In genomic region chr9:15510789-15511575, GRCh38 we compare ENCODE assay signal across 1 cellular context.
A peak's percentile ranks its signal among the peaks of the same experiment; 100 is the strongest.
TF ChIP-seq lines count a peak whose summit lies in the region.

Gene PSIP1, minus strand, starts transcription at chr9:15510970. Its CDS starts 782 bp downstream, at chr9:15510188.

TF ChIP-seq in GM12878, 131 proteins besides CTCF, POLR2A, EP300 and RAD21 (continued from another document and continues in another):
- peak; percentile 2; the same call in 1 of the 2 replicates for TF ChIP-seq ELK1 (IDR thresholded peaks at IDR 0.05; ENCODE audit: low read depth, low read length)
- TF ChIP-seq SP1 (IDR thresholded peaks at IDR 0.05; ENCODE audit: low read depth, low read length): peak; percentile 66
- TF ChIP-seq, protein P1, sequence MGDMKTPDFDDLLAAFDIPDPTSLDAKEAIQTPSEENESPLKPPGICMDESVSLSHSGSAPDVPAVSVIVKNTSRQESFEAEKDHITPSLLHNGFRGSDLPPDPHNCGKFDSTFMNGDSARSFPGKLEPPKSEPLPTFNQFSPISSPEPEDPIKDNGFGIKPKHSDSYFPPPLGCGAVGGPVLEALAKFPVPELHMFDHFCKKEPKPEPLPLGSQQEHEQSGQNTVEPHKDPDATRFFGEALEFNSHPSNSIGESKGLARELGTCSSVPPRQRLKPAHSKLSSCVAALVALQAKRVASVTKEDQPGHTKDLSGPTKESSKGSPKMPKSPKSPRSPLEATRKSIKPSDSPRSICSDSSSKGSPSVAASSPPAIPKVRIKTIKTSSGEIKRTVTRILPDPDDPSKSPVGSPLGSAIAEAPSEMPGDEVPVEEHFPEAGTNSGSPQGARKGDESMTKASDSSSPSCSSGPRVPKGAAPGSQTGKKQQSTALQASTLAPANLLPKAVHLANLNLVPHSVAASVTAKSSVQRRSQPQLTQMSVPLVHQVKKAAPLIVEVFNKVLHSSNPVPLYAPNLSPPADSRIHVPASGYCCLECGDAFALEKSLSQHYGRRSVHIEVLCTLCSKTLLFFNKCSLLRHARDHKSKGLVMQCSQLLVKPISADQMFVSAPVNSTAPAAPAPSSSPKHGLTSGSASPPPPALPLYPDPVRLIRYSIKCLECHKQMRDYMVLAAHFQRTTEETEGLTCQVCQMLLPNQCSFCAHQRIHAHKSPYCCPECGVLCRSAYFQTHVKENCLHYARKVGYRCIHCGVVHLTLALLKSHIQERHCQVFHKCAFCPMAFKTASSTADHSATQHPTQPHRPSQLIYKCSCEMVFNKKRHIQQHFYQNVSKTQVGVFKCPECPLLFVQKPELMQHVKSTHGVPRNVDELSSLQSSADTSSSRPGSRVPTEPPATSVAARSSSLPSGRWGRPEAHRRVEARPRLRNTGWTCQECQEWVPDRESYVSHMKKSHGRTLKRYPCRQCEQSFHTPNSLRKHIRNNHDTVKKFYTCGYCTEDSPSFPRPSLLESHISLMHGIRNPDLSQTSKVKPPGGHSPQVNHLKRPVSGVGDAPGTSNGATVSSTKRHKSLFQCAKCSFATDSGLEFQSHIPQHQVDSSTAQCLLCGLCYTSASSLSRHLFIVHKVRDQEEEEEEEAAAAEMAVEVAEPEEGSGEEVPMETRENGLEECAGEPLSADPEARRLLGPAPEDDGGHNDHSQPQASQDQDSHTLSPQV (IDR thresholded peaks at IDR 0.05): no peak
- peak; percentile 59; the same call in 1 of the 2 replicates for TF ChIP-seq SPI1 (IDR thresholded peaks at IDR 0.05; ENCODE audit: borderline replicate concordance, insufficient read depth, low read depth, low read length)
- TF ChIP-seq, protein P2, sequence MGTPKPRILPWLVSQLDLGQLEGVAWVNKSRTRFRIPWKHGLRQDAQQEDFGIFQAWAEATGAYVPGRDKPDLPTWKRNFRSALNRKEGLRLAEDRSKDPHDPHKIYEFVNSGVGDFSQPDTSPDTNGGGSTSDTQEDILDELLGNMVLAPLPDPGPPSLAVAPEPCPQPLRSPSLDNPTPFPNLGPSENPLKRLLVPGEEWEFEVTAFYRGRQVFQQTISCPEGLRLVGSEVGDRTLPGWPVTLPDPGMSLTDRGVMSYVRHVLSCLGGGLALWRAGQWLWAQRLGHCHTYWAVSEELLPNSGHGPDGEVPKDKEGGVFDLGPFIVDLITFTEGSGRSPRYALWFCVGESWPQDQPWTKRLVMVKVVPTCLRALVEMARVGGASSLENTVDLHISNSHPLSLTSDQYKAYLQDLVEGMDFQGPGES (IDR thresholded peaks at IDR 0.05): no peak
- TF ChIP-seq HDGF (IDR thresholded peaks at IDR 0.05): peak; percentile 86
- no peak for TF ChIP-seq ESRRA (IDR thresholded peaks at IDR 0.05; ENCODE audit: low read length)
- peak; percentile 100 for TF ChIP-seq RUNX3 (IDR thresholded peaks at IDR 0.05; ENCODE audit: low read length)
- TF ChIP-seq RBBP5 (conservative IDR thresholded peaks at IDR 0.05): no peak
- TF ChIP-seq, protein P3, sequence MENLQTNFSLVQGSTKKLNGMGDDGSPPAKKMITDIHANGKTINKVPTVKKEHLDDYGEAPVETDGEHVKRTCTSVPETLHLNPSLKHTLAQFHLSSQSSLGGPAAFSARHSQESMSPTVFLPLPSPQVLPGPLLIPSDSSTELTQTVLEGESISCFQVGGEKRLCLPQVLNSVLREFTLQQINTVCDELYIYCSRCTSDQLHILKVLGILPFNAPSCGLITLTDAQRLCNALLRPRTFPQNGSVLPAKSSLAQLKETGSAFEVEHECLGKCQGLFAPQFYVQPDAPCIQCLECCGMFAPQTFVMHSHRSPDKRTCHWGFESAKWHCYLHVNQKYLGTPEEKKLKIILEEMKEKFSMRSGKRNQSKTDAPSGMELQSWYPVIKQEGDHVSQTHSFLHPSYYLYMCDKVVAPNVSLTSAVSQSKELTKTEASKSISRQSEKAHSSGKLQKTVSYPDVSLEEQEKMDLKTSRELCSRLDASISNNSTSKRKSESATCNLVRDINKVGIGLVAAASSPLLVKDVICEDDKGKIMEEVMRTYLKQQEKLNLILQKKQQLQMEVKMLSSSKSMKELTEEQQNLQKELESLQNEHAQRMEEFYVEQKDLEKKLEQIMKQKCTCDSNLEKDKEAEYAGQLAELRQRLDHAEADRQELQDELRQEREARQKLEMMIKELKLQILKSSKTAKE (IDR thresholded peaks at IDR 0.05; ENCODE audit: low read depth, poor library complexity, severe bottlenecking): peak; percentile 99
- TF ChIP-seq NR2C2 (IDR thresholded peaks at IDR 0.05; ENCODE audit: borderline replicate concordance, control insufficient read depth, insufficient read length, low read depth): no peak
- TF ChIP-seq, protein P4, sequence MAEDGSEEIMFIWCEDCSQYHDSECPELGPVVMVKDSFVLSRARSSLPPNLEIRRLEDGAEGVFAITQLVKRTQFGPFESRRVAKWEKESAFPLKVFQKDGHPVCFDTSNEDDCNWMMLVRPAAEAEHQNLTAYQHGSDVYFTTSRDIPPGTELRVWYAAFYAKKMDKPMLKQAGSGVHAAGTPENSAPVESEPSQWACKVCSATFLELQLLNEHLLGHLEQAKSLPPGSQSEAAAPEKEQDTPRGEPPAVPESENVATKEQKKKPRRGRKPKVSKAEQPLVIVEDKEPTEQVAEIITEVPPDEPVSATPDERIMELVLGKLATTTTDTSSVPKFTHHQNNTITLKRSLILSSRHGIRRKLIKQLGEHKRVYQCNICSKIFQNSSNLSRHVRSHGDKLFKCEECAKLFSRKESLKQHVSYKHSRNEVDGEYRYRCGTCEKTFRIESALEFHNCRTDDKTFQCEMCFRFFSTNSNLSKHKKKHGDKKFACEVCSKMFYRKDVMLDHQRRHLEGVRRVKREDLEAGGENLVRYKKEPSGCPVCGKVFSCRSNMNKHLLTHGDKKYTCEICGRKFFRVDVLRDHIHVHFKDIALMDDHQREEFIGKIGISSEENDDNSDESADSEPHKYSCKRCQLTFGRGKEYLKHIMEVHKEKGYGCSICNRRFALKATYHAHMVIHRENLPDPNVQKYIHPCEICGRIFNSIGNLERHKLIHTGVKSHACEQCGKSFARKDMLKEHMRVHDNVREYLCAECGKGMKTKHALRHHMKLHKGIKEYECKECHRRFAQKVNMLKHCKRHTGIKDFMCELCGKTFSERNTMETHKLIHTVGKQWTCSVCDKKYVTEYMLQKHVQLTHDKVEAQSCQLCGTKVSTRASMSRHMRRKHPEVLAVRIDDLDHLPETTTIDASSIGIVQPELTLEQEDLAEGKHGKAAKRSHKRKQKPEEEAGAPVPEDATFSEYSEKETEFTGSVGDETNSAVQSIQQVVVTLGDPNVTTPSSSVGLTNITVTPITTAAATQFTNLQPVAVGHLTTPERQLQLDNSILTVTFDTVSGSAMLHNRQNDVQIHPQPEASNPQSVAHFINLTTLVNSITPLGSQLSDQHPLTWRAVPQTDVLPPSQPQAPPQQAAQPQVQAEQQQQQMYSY (CRISPR knock-in tag; IDR thresholded peaks at IDR 0.05): no peak
- peak; percentile 20; the same call in 1 of the 2 replicates for TF ChIP-seq YY1 (IDR thresholded peaks at IDR 0.05; ENCODE audit: low read depth, low read length)
- TF ChIP-seq GABPA (IDR thresholded peaks at IDR 0.05; ENCODE audit: low read depth): no peak
- peak; percentile 99 for TF ChIP-seq JUND (IDR thresholded peaks at IDR 0.05; ENCODE audit: low read depth, low read length)
- no peak for TF ChIP-seq PAX8 (IDR thresholded peaks at IDR 0.05)
- peak; percentile 89; the same call in 1 of the 2 replicates for TF ChIP-seq POLR2AphosphoS2 (IDR thresholded peaks at IDR 0.05; ENCODE audit: low read depth, low read length)
- TF ChIP-seq, protein P5, sequence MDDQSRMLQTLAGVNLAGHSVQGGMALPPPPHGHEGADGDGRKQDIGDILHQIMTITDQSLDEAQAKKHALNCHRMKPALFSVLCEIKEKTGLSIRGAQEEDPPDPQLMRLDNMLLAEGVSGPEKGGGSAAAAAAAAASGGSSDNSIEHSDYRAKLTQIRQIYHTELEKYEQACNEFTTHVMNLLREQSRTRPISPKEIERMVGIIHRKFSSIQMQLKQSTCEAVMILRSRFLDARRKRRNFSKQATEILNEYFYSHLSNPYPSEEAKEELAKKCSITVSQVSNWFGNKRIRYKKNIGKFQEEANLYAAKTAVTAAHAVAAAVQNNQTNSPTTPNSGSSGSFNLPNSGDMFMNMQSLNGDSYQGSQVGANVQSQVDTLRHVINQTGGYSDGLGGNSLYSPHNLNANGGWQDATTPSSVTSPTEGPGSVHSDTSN (IDR thresholded peaks at IDR 0.05; ENCODE audit: insufficient replicate concordance, low read depth, low read length): no peak
- peak; percentile 65 for TF ChIP-seq HDAC6 (IDR thresholded peaks at IDR 0.05; ENCODE audit: unreplicated experiment)
- TF ChIP-seq CREB1 (IDR thresholded peaks at IDR 0.05; ENCODE audit: low read depth): peak; percentile 58
- TF ChIP-seq MTA2 (IDR thresholded peaks at IDR 0.05; ENCODE audit: low read depth): peak; percentile 66
- peak; percentile 53; the same call in 2 of the 3 replicates for TF ChIP-seq POU2F2 (IDR thresholded peaks at IDR 0.05; ENCODE audit: borderline replicate concordance, low read depth, low read length)
- TF ChIP-seq ZBTB11 (CRISPR knock-in tag; IDR thresholded peaks at IDR 0.05): no peak
- peak; percentile 98 for TF ChIP-seq CHD1 (IDR thresholded peaks at IDR 0.05; ENCODE audit: low read depth, low read length)
- TF ChIP-seq RB1 (IDR thresholded peaks at IDR 0.05; ENCODE audit: borderline replicate concordance): peak; percentile 95; the same call in 1 of the 2 replicates
- TF ChIP-seq KAT2A (conservative IDR thresholded peaks at IDR 0.05; ENCODE audit: control insufficient read depth, low read depth, low read length): no peak
- TF ChIP-seq NR2F1 (conservative IDR thresholded peaks at IDR 0.05): peak; percentile 63; the same call in 1 of the 2 replicates
- TF ChIP-seq FOXM1 (IDR thresholded peaks at IDR 0.05; ENCODE audit: low read depth, low read length): peak; percentile 88
- peak; percentile 90 for TF ChIP-seq E4F1 (IDR thresholded peaks at IDR 0.05; ENCODE audit: borderline replicate concordance, partially characterized antibody)
- TF ChIP-seq SMAD5 (IDR thresholded peaks at IDR 0.05; ENCODE audit: low read depth): peak; percentile 76
- no peak for TF ChIP-seq STAT3 (IDR thresholded peaks at IDR 0.05; ENCODE audit: low read depth, low read length)
- TF ChIP-seq ZNF207 (IDR thresholded peaks at IDR 0.05; ENCODE audit: borderline replicate concordance): peak; percentile 97
- no peak for TF ChIP-seq USF1 (IDR thresholded peaks at IDR 0.05; ENCODE audit: borderline replicate concordance, extremely low read length, insufficient read depth, low read depth, low read length)
